In the genomic region with DNA sequence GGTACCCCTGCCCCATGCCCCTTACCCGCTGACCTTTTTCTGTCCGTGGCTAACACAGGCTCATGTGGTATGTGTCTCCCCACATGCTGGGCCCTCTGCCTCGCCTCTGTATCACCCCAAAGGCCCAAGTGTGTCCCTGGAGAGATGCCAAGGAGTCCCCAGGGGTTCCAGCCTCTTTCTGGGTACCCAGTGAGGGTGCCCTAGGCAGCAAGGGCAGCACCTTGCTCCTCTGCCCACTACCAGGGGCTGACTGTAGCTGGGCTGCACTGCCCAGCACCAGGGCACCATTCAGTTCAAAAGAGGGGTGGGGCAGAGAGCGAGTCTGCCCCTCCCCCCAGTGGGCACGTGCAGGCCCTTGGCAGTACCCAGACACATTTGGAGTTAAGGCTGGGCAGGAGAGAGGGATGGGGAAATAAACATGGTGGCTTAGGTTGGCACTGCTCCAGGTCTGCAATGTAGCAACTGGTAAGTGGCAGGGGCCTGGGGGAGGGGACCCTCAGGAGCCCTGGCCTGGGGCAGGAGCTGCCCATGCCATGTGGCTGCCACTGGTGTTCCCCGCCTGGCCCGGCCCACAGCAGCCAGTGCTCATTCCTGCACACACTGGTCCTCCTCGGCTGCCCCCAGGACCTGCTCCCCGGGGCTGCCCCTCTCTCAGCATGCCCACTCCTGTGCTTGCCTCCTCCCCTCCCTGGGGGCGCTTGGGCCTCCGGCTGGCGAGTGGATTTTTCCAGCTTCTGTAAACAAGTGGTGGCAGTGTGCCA, we compare ENCODE assay signal across 8 cellular contexts. TPM values are rescaled to one million over a fixed set of nuclear protein-coding genes. Genes with fewer than 3 reads are reported as not detected.
DNase-seq lines count a peak whose midpoint lies in the region; ATAC-seq and TF ChIP-seq lines count a peak whose summit lies in the region.

No MANE protein-coding gene starts in this region.

- ATAC-seq in GM23338 = no peak
- ATAC-seq in naive thymus-derived CD8-positive, alpha-beta T cell = no peak
- no peak for ATAC-seq in HG02852 (IDR thresholded peaks at IDR 0.05; ENCODE audit: unreplicated experiment)
- no peak for ATAC-seq in HG03025 (IDR thresholded peaks at IDR 0.05; ENCODE audit: low FRiP score, unreplicated experiment)

- no peak overlapping the region for H2AFZ ChIP-seq in GM23338

- in situ Hi-C loops in ACHN (cut with HindIII; ENCODE audit: low pct_ligation_motif_present, low pct_unique_long_range_greater_than_20kb, low sequenced_read_pairs) = no loop called here

- H3K4me3 ChIP-seq in GM23338 = no peak overlapping the region
- no peak overlapping the region for H3K4me3 ChIP-seq in ectodermal cell (ENCODE audit: insufficient read depth, low read depth, low read length)

- H3K36me3 Mint-ChIP-seq in GM23338 (ENCODE audit: low read depth) = no peaks in the 10 kb centered on the region
- H3K36me3 Mint-ChIP-seq in naive thymus-derived CD8-positive, alpha-beta T cell = peaks cover 0 to 8% (median 0%) of the 10 kb centered on the region in 3 donors

- no peaks in the 10 kb centered on the region for H3K9me3 ChIP-seq in ectodermal cell (ENCODE audit: control insufficient read depth, low read length)

- peaks cover 7% of the 10 kb centered on the region; the same call in 1 of the 2 replicates for H3K79me2 ChIP-seq in GM23338 (replicated peaks; ENCODE audit: insufficient read depth)

- POLR2A ChIA-PET in naive thymus-derived CD8-positive, alpha-beta T cell (lab: Charles Lee) = interaction anchor here (0.8 to 17.1 kb wide), 8 partner anchors 12 to 97 kb away, joined by 3 to 260 read pairs (median 4); partner anchors contain the start of genes MED24 and NR1D1

- H3K9me2 ChIP-seq in GM23338 (ENCODE audit: insufficient read depth) = no peaks in the 10 kb centered on the region

- no peaks in the 10 kb centered on the region for H3K9me3 Mint-ChIP-seq in GM23338
- no peaks in the 10 kb centered on the region for H3K9me3 Mint-ChIP-seq in naive thymus-derived CD8-positive, alpha-beta T cell

- H3K27me3 Mint-ChIP-seq in GM23338 (ENCODE audit: insufficient read depth, low read depth, poor library complexity) = peaks cover 26% of the 10 kb centered on the region
- H3K27me3 Mint-ChIP-seq in naive thymus-derived CD8-positive, alpha-beta T cell = no peaks in the 10 kb centered on the region

- TF ChIP-seq CTCF in GM23338 (conservative IDR thresholded peaks at IDR 0.05; ENCODE audit: low read depth in 2 of 2) = no peak

- H3K4me3 Mint-ChIP-seq in GM23338 = no peak overlapping the region
- H3K4me3 Mint-ChIP-seq in naive thymus-derived CD8-positive, alpha-beta T cell = peak overlapping the region in 4 of 10 donors; percentile 26 to 94 (median 53)

- 0 out of 2 replicates have a peak, but pooled peaks cover 16% of the 10 kb centered on the region for H3F3A ChIP-seq in GM23338 (replicated peaks; ENCODE audit: low read depth)

- peak overlapping the region; percentile 82 for H3K4me2 ChIP-seq in GM23338

- H3K27ac ChIP-seq in GM23338 (ENCODE audit: low read depth) (no peak overlapping the region), ectodermal cell (ENCODE audit: insufficient read depth, low read depth, low read length, poor library complexity, severe bottlenecking) (peak overlapping the region; percentile 16)

- H3K36me3 ChIP-seq in GM23338 (ENCODE audit: insufficient read depth) = no peaks in the 10 kb centered on the region
- no peaks in the 10 kb centered on the region for H3K36me3 ChIP-seq in ectodermal cell (ENCODE audit: control insufficient read depth, insufficient read depth, low read length)

- H3K4me1 ChIP-seq in GM23338 (ENCODE audit: insufficient read depth) (peaks cover 64% of the 10 kb centered on the region), ectodermal cell (ENCODE audit: control insufficient read depth, insufficient read depth, low read length) (peaks cover 62% of the 10 kb centered on the region)

- no peaks in the 10 kb centered on the region for H3K27me3 ChIP-seq in GM23338 (ENCODE audit: insufficient read depth)
- no peaks in the 10 kb centered on the region for H3K27me3 ChIP-seq in ectodermal cell (ENCODE audit: control insufficient read depth, insufficient read depth, low read length, poor library complexity, severe bottlenecking)

- H3K4me1 Mint-ChIP-seq in GM23338 = peaks cover 82% of the 10 kb centered on the region
- peaks cover 56 to 95% (median 92%) of the 10 kb centered on the region in 4 donors for H3K4me1 Mint-ChIP-seq in naive thymus-derived CD8-positive, alpha-beta T cell

- H3K27ac Mint-ChIP-seq in GM23338 = no peak overlapping the region
- H3K27ac Mint-ChIP-seq in naive thymus-derived CD8-positive, alpha-beta T cell = peak overlapping the region; percentile 39 to 96 (median 82)

- WGBS in ectodermal cell, 2 experiments = 78 to 80% methylated on average over 12 of the region's 12 CpGs

- DNase-seq in GM23338 (ENCODE audit: low spot score) = no peak
- peak; percentile 34 for DNase-seq in NCI-H524 treated with DMSO at 0.1 percent for 48 hours (lab: John Stamatoyannopoulos, UW)
- DNase-seq in naive thymus-derived CD8-positive, alpha-beta T cell = peak in 1 of 10 donors; percentile 15
- no peak for DNase-seq in ACHN
- no peak for DNase-seq in activated CD4-positive, alpha-beta T cell treated with anti-CD3 and anti-CD28 coated beads, Interleukin-2, amount 50 U/mL, for 48 hours

- no peaks in the 10 kb centered on the region for H4K20me1 ChIP-seq in GM23338 (replicated peaks; ENCODE audit: insufficient read depth)

TF ChIP-seq in GM23338, 12 proteins besides CTCF, POLR2A, EP300 and RAD21 (continues in another document):
- TF ChIP-seq NANOG (IDR thresholded peaks at IDR 0.05; ENCODE audit: borderline replicate concordance) = no peak
- no peak for TF ChIP-seq ETS1 (IDR thresholded peaks at IDR 0.05)

RNA-seq across cellular contexts. Expression of gene THRA, which starts 9.1 kb away (rescaled TPM):
- 9.6 and 10.5 TPM in 2 replicates for total RNA-seq in GM23338 (2014; rRNA removed; shearing (Covaris generic))
- 3.4 and 3.6 TPM in 2 replicates for polyA plus RNA-seq in GM23338 (2016; fragmentation: Nextera tagmentation; extraction: Ambion mirVana)
- 21.2 TPM for polyA plus RNA-seq in ectodermal cell (2013, experiment 1 of 4)
- polyA plus RNA-seq in ectodermal cell (2013, experiment 2 of 4) = 21.8 TPM
- polyA plus RNA-seq in ectodermal cell (2013, experiment 3 of 4) = 19.3 TPM
- polyA plus RNA-seq in ectodermal cell (2013, experiment 4 of 4) = 22.5 TPM
- 10 to 100 TPM; 53.6 to 54.2 TPM for total RNA-seq in naive thymus-derived CD8-positive, alpha-beta T cell
- 10 to 100 TPM; 11.3 to 23.3 (median 22.2) TPM for polyA plus RNA-seq in naive thymus-derived CD8-positive, alpha-beta T cell

RNA-seq across cellular contexts. Expression of gene MED24, which starts 17.7 kb away (rescaled TPM):
- total RNA-seq in GM23338 (2014; rRNA removed; shearing (Covaris generic)) = 88.9 and 95.1 TPM in 2 replicates
- 44.4 and 44.8 TPM in 2 replicates for polyA plus RNA-seq in GM23338 (2016; fragmentation: Nextera tagmentation; extraction: Ambion mirVana)
- polyA plus RNA-seq in ectodermal cell (2013, experiment 1 of 4) = 127 TPM
- 128 TPM for polyA plus RNA-seq in ectodermal cell (2013, experiment 2 of 4)
- polyA plus RNA-seq in ectodermal cell (2013, experiment 3 of 4) = 95.1 TPM
- 116 TPM for polyA plus RNA-seq in ectodermal cell (2013, experiment 4 of 4)
- total RNA-seq in naive thymus-derived CD8-positive, alpha-beta T cell = 100 to 1,000 TPM; 104 TPM
- polyA plus RNA-seq in naive thymus-derived CD8-positive, alpha-beta T cell = 10 to 100 TPM; 37.3 to 67.7 (median 42.1) TPM

RNA-seq across cellular contexts. Expression of gene NR1D1, which starts 28.5 kb away (rescaled TPM):
- 3.6 and 4.2 TPM in 2 replicates for total RNA-seq in GM23338 (2014; rRNA removed; shearing (Covaris generic))
- 3.1 and 3.3 TPM in 2 replicates for polyA plus RNA-seq in GM23338 (2016; fragmentation: Nextera tagmentation; extraction: Ambion mirVana)
- 4.5 TPM for polyA plus RNA-seq in ectodermal cell (2013, experiment 1 of 4)
- 3.7 TPM for polyA plus RNA-seq in ectodermal cell (2013, experiment 2 of 4)
- polyA plus RNA-seq in ectodermal cell (2013, experiment 3 of 4) = 3.8 TPM
- 4.9 TPM for polyA plus RNA-seq in ectodermal cell (2013, experiment 4 of 4)
- 10 to 100 TPM; 18.2 to 19.2 TPM for total RNA-seq in naive thymus-derived CD8-positive, alpha-beta T cell
- polyA plus RNA-seq in naive thymus-derived CD8-positive, alpha-beta T cell = 1 to 10 TPM; 3.9 to 9.9 (median 6.4) TPM

RNA-seq across cellular contexts. Expression of gene MSL1, which starts 49.9 kb away (rescaled TPM):
- 52.5 and 56.5 TPM in 2 replicates for total RNA-seq in GM23338 (2014; rRNA removed; shearing (Covaris generic))
- 14.3 and 16.2 TPM in 2 replicates for polyA plus RNA-seq in GM23338 (2016; fragmentation: Nextera tagmentation; extraction: Ambion mirVana)
- 173 TPM for polyA plus RNA-seq in ectodermal cell (2013, experiment 1 of 4)
- polyA plus RNA-seq in ectodermal cell (2013, experiment 2 of 4) = 164 TPM
- polyA plus RNA-seq in ectodermal cell (2013, experiment 3 of 4) = 142 TPM
- 162 TPM for polyA plus RNA-seq in ectodermal cell (2013, experiment 4 of 4)
- 100 to 1,000 TPM; 132 to 135 TPM for total RNA-seq in naive thymus-derived CD8-positive, alpha-beta T cell
- 10 to 100 TPM in 1 of 3 donors, 1 to 10 TPM in 2; 6.8 to 12.8 (median 9.2) TPM for polyA plus RNA-seq in naive thymus-derived CD8-positive, alpha-beta T cell

RNA-seq across cellular contexts. Expression of gene CSF3, which starts 56.7 kb away (rescaled TPM):
- 1.2 TPM in 1 of 2 replicates, not detected in the other for total RNA-seq in GM23338 (2014; rRNA removed; shearing (Covaris generic))
- not detected in 2 replicates for polyA plus RNA-seq in GM23338 (2016; fragmentation: Nextera tagmentation; extraction: Ambion mirVana)
- polyA plus RNA-seq in ectodermal cell (2013, experiment 1 of 4) = not detected
- polyA plus RNA-seq in ectodermal cell (2013, experiment 2 of 4) = not detected
- not detected for polyA plus RNA-seq in ectodermal cell (2013, experiment 3 of 4)
- not detected for polyA plus RNA-seq in ectodermal cell (2013, experiment 4 of 4)
- total RNA-seq in naive thymus-derived CD8-positive, alpha-beta T cell = not detected
- not detected for polyA plus RNA-seq in naive thymus-derived CD8-positive, alpha-beta T cell
